ENCODE assay signal across 12 cellular contexts in the genomic region with DNA sequence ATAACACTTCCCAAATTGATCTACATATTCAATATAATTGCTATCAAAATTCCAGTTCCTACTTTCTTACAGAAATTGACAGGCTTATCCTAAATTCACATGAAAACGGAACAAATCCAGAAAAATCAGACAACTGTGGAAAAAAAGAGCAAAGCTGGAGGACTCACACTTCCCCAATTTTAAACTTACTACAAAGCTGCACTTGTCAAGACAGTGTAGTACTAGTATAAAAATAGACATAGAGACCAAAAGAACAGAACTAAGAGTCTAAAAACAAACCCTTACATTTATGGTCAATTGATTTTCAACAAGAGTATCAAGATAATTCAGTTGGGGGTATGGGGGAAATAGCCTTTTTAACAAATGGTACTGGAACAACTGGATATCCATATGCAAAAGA.
"Had no signal": no experiment of that assay in that cellular context is flagged by ENCODE, and none has a peak within 500 bp of the region (broad histone marks: within the 10 kb centered on the region; RNA-seq: fewer than 3 reads in every experiment).

No MANE protein-coding gene starts in this region.

- H3K4me3 ChIP-seq: thoracic aorta had no signal

- DNase-seq: activated CD4-positive, alpha-beta T cell treated with anti-CD3 and anti-CD28 coated beads for 4 hours; activated CD8-positive, alpha-beta T cell treated with anti-CD3 and anti-CD28 coated beads, Interleukin-2, amount 10 ng/mL, durations not matched to agents 7 days and 5 days; activated naive CD4-positive, alpha-beta T cell treated with anti-CD3 and anti-CD28 coated beads for 36 hours; dermis blood vessel endothelial cell; erythroblast; hypothalamus; kidney glomerular epithelial cell; stimulated activated CD4-positive, alpha-beta T cell treated with anti-CD3 and anti-CD28 coated beads, Interleukin-2, amount 100 ng/mL, for 48 hours; stimulated activated CD8-positive, alpha-beta memory T cell treated with anti-CD3 and anti-CD28 coated beads, Interleukin-4, amount 100 ng/mL, for 48 hours; WERI-Rb-1 had no signal

- H3K9me3 ChIP-seq: thoracic aorta had no signal

- ATAC-seq: activated CD8-positive, alpha-beta T cell treated with anti-CD3 and anti-CD28 coated beads, Interleukin-2, amount 10 ng/mL, durations not matched to agents 7 days and 5 days; activated T-helper 17 cell treated with anti-CD3 and anti-CD28 coated beads, Interleukin-2, amount 50 U/mL, for 72 hours had no signal

- H3K36me3 ChIP-seq: thoracic aorta had no signal

- H3K27ac ChIP-seq: thoracic aorta, WERI-Rb-1 had no signal
